ENCODE assay signal across 23 cellular contexts in genomic region chr4:115759231-115759630, GRCh38.
A peak's percentile ranks its signal among the peaks of the same experiment; 100 is the strongest.
DNase-seq lines count a peak whose midpoint lies in the region; ATAC-seq and TF ChIP-seq lines count a peak whose summit lies in the region.
"Had no signal": no experiment of that assay in that cellular context is flagged by ENCODE, and none has a peak within 500 bp of the region (broad histone marks: within the 10 kb centered on the region; RNA-seq: fewer than 3 reads in every experiment).

No MANE protein-coding gene starts in this region.

- 37 to 68% (median 58%) methylated on average over 2 of the region's 2 CpGs for WGBS in stomach, 5 donors

- TF ChIP-seq EP300 in stomach (IDR thresholded peaks at IDR 0.05) = no peak

- H3K36me3 ChIP-seq in Karpas-422 (ENCODE audit: insufficient read depth, low read length) (no peaks in the 10 kb centered on the region), lower lobe of right lung (no peaks in the 10 kb centered on the region), stomach (no peaks in the 10 kb centered on the region)
- H3K36me3 ChIP-seq: BE2C; BLaER1 treated with 17β-estradiol and CSF1 and Interleukin-3, amounts not matched to agents 10 nM and 100 nM; HAP-1 had no signal

- no peaks in the 10 kb centered on the region for H3K4me1 Mint-ChIP-seq in activated T-cell treated with anti-CD3 and anti-CD28 coated beads, Interleukin-2, amount 50 U/mL, for 24 hours (ENCODE audit: low read depth)
- no peaks in the 10 kb centered on the region for H3K4me1 Mint-ChIP-seq in activated T-helper 2 cell treated with anti-CD3 and anti-CD28 coated beads, Interferon-gamma antibody, Interleukin-2, Interleukin-4, amounts not matched to agents 10 μg/mL and 5 μg/mL and 100 μg/mL, durations not matched to agents 14 hours and 24 hours and 36 hours (ENCODE audit: low read depth)
- H3K4me1 Mint-ChIP-seq: CD14-positive monocyte; CD8-positive, alpha-beta memory T cell had no signal

- no peak overlapping the region for H3K4me3 Mint-ChIP-seq in activated T-cell treated with anti-CD3 and anti-CD28 coated beads, Interleukin-2, amount 50 U/mL, for 24 hours
- H3K4me3 Mint-ChIP-seq in activated T-helper 2 cell treated with anti-CD3 and anti-CD28 coated beads, Interferon-gamma antibody, Interleukin-2, Interleukin-4, amounts not matched to agents 10 μg/mL and 5 μg/mL and 100 μg/mL, durations not matched to agents 14 hours and 24 hours and 36 hours (ENCODE audit: low read depth) = no peak overlapping the region
- H3K4me3 Mint-ChIP-seq: CD14-positive monocyte; CD4-positive, alpha-beta T cell; CD8-positive, alpha-beta memory T cell; HFFc6 had no signal

- H3K4me3 ChIP-seq in Karpas-422 (ENCODE audit: low read length) = no peak overlapping the region
- no peak overlapping the region for H3K4me3 ChIP-seq in lower lobe of right lung
- H3K4me3 ChIP-seq in stomach = no peak overlapping the region
- H3K4me3 ChIP-seq: A549; BLaER1 treated with 17β-estradiol and CSF1 and Interleukin-3, amounts not matched to agents 10 nM and 100 nM; GM23248; HAP-1 had no signal

- no peaks in the 10 kb centered on the region for H3K36me3 Mint-ChIP-seq in activated T-cell treated with anti-CD3 and anti-CD28 coated beads, Interleukin-2, amount 50 U/mL, for 24 hours (ENCODE audit: low read depth)
- H3K36me3 Mint-ChIP-seq in activated T-helper 2 cell treated with anti-CD3 and anti-CD28 coated beads, Interferon-gamma antibody, Interleukin-2, Interleukin-4, amounts not matched to agents 10 μg/mL and 5 μg/mL and 100 μg/mL, durations not matched to agents 14 hours and 24 hours and 36 hours (ENCODE audit: low read depth) = no peaks in the 10 kb centered on the region
- H3K36me3 Mint-ChIP-seq: CD14-positive monocyte; CD8-positive, alpha-beta memory T cell had no signal

- intact Hi-C loops in lower lobe of right lung (cut with DNase I) (no loop called here), stomach (cut with DNase I; ENCODE audit: low total_unique reads) (no loop called here)
- intact Hi-C loops in activated T-helper 2 cell treated with anti-CD3 and anti-CD28 coated beads, Interferon-gamma antibody, Interleukin-2, Interleukin-4, amounts not matched to agents 10 μg/mL and 5 μg/mL and 100 μg/mL, durations not matched to agents 14 hours and 24 hours and 36 hours (cut with micrococcal nuclease) = no loop called here

- H3K9me2 ChIP-seq in Karpas-422 (replicated peaks; ENCODE audit: insufficient read depth, low read length) = no peaks in the 10 kb centered on the region

- H3K27ac Mint-ChIP-seq in activated T-cell treated with anti-CD3 and anti-CD28 coated beads, Interleukin-2, amount 50 U/mL, for 24 hours = no peak overlapping the region
- no peak overlapping the region for H3K27ac Mint-ChIP-seq in activated T-helper 2 cell treated with anti-CD3 and anti-CD28 coated beads, Interferon-gamma antibody, Interleukin-2, Interleukin-4, amounts not matched to agents 10 μg/mL and 5 μg/mL and 100 μg/mL, durations not matched to agents 14 hours and 24 hours and 36 hours
- H3K27ac Mint-ChIP-seq: CD4-positive, alpha-beta T cell; CD8-positive, alpha-beta memory T cell; HFFc6 had no signal

- H3K79me2 ChIP-seq in Karpas-422 (ENCODE audit: low read length) = no peaks in the 10 kb centered on the region

- DNase-seq in Karpas-422 (peak; percentile 27), lower lobe of right lung (peak; percentile 59), stomach (peak; percentile 35)
- no peak for DNase-seq in activated T-cell treated with anti-CD3 and anti-CD28 coated beads, Interleukin-2, amount 50 U/mL, for 24 hours
- DNase-seq in activated T-helper 2 cell treated with anti-CD3 and anti-CD28 coated beads, Interferon-gamma antibody, Interleukin-2, Interleukin-4, amounts not matched to agents 10 μg/mL and 5 μg/mL and 100 μg/mL, durations not matched to agents 14 hours and 24 hours and 36 hours (ENCODE audit: low spot score) = no peak
- DNase-seq: 8988T; ACHN; AML-193; BE2C; CD4-positive, alpha-beta T cell; CD8-positive, alpha-beta memory T cell; DMS 273 treated with DMSO at 0.1 percent for 48 hours; DMS79; EL; GDM1; GM23248; HFFc6 had no signal

- H3K27me3 ChIP-seq in Karpas-422 (ENCODE audit: low read length) = no peaks in the 10 kb centered on the region
- no peaks in the 10 kb centered on the region for H3K27me3 ChIP-seq in lower lobe of right lung (ENCODE audit: low read depth)
- no peaks in the 10 kb centered on the region for H3K27me3 ChIP-seq in stomach
- H3K27me3 ChIP-seq: BE2C; BLaER1 treated with 17β-estradiol and CSF1 and Interleukin-3, amounts not matched to agents 10 nM and 100 nM had no signal

- peak overlapping the region; percentile 22; the same call in 1 of the 2 replicates for H2AFZ ChIP-seq in Karpas-422 (ENCODE audit: low read length)
- H2AFZ ChIP-seq: GM23248 had no signal

- H3K9ac ChIP-seq in Karpas-422 (ENCODE audit: low read length) = no peak overlapping the region
- H3K9ac ChIP-seq: BLaER1 treated with 17β-estradiol and CSF1 and Interleukin-3, amounts not matched to agents 10 nM and 100 nM; GM23248 had no signal

- TF ChIP-seq POLR2A in stomach (IDR thresholded peaks at IDR 0.05) = no peak

- no peaks in the 10 kb centered on the region for H4K20me1 ChIP-seq in Karpas-422 (ENCODE audit: insufficient read depth, low read depth, low read length)
- H4K20me1 ChIP-seq: BLaER1 treated with 17β-estradiol and CSF1 and Interleukin-3, amounts not matched to agents 10 nM and 100 nM had no signal

- H3K9me3 ChIP-seq in Karpas-422 (ENCODE audit: low read length) (no peaks in the 10 kb centered on the region; the same call in 1 of the 2 replicates), lower lobe of right lung (peaks cover 8% of the 10 kb centered on the region), stomach (peaks cover 0 to 2% (median 0%) of the 10 kb centered on the region in 4 donors)
- H3K9me3 ChIP-seq: A549, BE2C, HAP-1 had no signal

- H3K27ac ChIP-seq in Karpas-422 (ENCODE audit: low read length) (no peak overlapping the region), lower lobe of right lung (no peak overlapping the region), stomach (no peak overlapping the region)
- H3K27ac ChIP-seq: A549; BLaER1 treated with 17β-estradiol and CSF1 and Interleukin-3, amounts not matched to agents 10 nM and 100 nM; GM23248 had no signal

- H3K4me2 ChIP-seq in Karpas-422 (ENCODE audit: low read depth, low read length, poor library complexity, severe bottlenecking) = no peak overlapping the region
- H3K4me2 ChIP-seq: A549; BLaER1 treated with 17β-estradiol and CSF1 and Interleukin-3, amounts not matched to agents 10 nM and 100 nM had no signal

- peaks cover 5% of the 10 kb centered on the region for H3K9me3 Mint-ChIP-seq in activated T-cell treated with anti-CD3 and anti-CD28 coated beads, Interleukin-2, amount 50 U/mL, for 24 hours
- H3K9me3 Mint-ChIP-seq in activated T-helper 2 cell treated with anti-CD3 and anti-CD28 coated beads, Interferon-gamma antibody, Interleukin-2, Interleukin-4, amounts not matched to agents 10 μg/mL and 5 μg/mL and 100 μg/mL, durations not matched to agents 14 hours and 24 hours and 36 hours = peaks cover 4% of the 10 kb centered on the region

- ATAC-seq in lower lobe of right lung (peak; percentile 88 to 89), HG02970 (IDR thresholded peaks at IDR 0.05; ENCODE audit: low FRiP score, unreplicated experiment) (no peak), HG02852 (IDR thresholded peaks at IDR 0.05; ENCODE audit: unreplicated experiment) (no peak)
- ATAC-seq: A549 had no signal

- H3K27me3 Mint-ChIP-seq in activated T-cell treated with anti-CD3 and anti-CD28 coated beads, Interleukin-2, amount 50 U/mL, for 24 hours = no peaks in the 10 kb centered on the region
- no peaks in the 10 kb centered on the region for H3K27me3 Mint-ChIP-seq in activated T-helper 2 cell treated with anti-CD3 and anti-CD28 coated beads, Interferon-gamma antibody, Interleukin-2, Interleukin-4, amounts not matched to agents 10 μg/mL and 5 μg/mL and 100 μg/mL, durations not matched to agents 14 hours and 24 hours and 36 hours (ENCODE audit: low read depth)
- H3K27me3 Mint-ChIP-seq: CD4-positive, alpha-beta T cell; CD8-positive, alpha-beta memory T cell had no signal

- H3K4me1 ChIP-seq in Karpas-422 (ENCODE audit: low read length) (no peaks in the 10 kb centered on the region), lower lobe of right lung (no peaks in the 10 kb centered on the region), stomach (no peaks in the 10 kb centered on the region)
- H3K4me1 ChIP-seq: A549; BE2C; BLaER1 treated with 17β-estradiol and CSF1 and Interleukin-3, amounts not matched to agents 10 nM and 100 nM; HAP-1 had no signal

- TF ChIP-seq CTCF in lower lobe of right lung (IDR thresholded peaks at IDR 0.05) (no peak), stomach (IDR thresholded peaks at IDR 0.05) (no peak)

Comparison
In these comparisons a context has a peak if more than half of its experiments do, and no peak if none do; other contexts are left out.
1. DNase-seq: peak in Karpas-422 (single experiment), lower lobe of right lung (single experiment) and stomach (single experiment); none in activated T-cell treated with anti-CD3 and anti-CD28 coated beads, Interleukin-2, amount 50 U/mL, for 24 hours (single experiment) and activated T-helper 2 cell treated with anti-CD3 and anti-CD28 coated beads, Interferon-gamma antibody, Interleukin-2, Interleukin-4, amounts not matched to agents 10 μg/mL and 5 μg/mL and 100 μg/mL, durations not matched to agents 14 hours and 24 hours and 36 hours (single experiment).
2. ATAC-seq: peak in lower lobe of right lung (2 of 2); none in HG02970 (single experiment) and HG02852 (single experiment).